In the genomic region with DNA sequence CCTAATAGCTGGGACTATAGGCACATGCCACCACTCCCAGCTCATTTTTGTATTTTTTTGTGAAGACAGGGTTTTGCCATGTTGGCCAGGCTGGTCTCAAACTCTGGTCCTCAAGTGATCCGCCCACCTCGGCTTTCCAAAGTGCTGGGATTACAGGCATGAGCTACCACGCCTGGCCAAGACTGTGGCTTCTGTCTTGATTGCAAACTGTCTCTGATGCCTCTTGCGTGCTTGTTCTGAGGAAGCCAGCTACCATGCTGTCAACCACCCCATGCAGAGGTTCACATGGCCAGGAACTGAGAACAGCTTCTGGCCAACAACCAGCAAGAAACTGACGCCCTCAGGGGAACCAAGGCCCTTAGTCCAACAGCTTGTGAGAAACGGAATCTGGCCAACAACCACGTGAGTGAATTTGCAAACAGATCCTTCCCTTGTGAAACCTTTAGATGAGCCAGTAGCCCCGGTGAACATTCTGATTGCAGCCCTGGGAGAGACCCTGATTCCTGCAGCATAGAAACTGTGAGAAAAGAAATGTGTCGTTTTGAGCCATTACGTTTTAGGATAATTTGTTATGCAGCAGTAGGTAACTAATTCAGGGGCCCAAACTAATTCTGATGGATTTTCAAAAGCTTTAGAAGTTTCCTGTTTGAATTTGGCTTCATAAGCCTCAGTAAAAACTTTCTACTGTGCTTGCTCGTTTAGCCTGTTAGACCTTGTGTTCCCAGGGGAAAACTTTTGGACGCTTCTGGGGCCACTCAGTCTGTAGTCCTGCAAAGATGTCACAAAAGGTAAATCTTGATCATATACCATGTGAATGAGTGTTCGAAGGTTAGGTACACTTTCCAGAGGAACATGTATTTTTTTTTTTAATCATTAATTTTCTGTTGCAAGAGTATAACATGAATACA, we compare ENCODE assay signal across 8 cellular contexts.
DNase-seq lines count a peak whose midpoint lies in the region; ATAC-seq and TF ChIP-seq lines count a peak whose summit lies in the region.

No MANE protein-coding gene starts in this region.

- H3K27ac Mint-ChIP-seq in immature natural killer cell: no peak overlapping the region

- no peak for TF ChIP-seq CTCF in choroid plexus epithelial cell (conservative IDR thresholded peaks at IDR 0.05; ENCODE audit: low read depth, low read length)

- H3K36me3 Mint-ChIP-seq in immature natural killer cell: no peaks in the 10 kb centered on the region

- no peak overlapping the region for H3K4me3 ChIP-seq in choroid plexus epithelial cell (ENCODE audit: low read depth, low read length)

- H3K9me3 Mint-ChIP-seq in immature natural killer cell: no peaks in the 10 kb centered on the region

- ATAC-seq in GM21367 (IDR thresholded peaks at IDR 0.05; ENCODE audit: unreplicated experiment): peak; percentile 90
- ATAC-seq in HG03520 (IDR thresholded peaks at IDR 0.05; ENCODE audit: unreplicated experiment): peak; percentile 82
- ATAC-seq in sciatic nerve: peak; percentile 93

- no peaks in the 10 kb centered on the region for H3K4me1 Mint-ChIP-seq in immature natural killer cell

- no peak overlapping the region for H3K4me3 Mint-ChIP-seq in immature natural killer cell

- H3K27me3 Mint-ChIP-seq in immature natural killer cell (ENCODE audit: low read depth in 3 of 3): peaks cover 0 to 7% (median 2%) of the 10 kb centered on the region in 3 donors

- DNase-seq in Daoy (ENCODE audit: low read depth) (peak; percentile 38), choroid plexus epithelial cell (ENCODE audit: low read depth) (peak; percentile 95), sciatic nerve (ENCODE audit: low spot score) (peak; percentile 72), ecto neural progenitor cell (ENCODE audit: low spot score) (no peak), immature natural killer cell (no peak)
- no peak for DNase-seq in activated CD4-positive, alpha-beta T cell treated with anti-CD3 and anti-CD28 coated beads for 1 hour

- intact Hi-C loops in sciatic nerve (cut with DNase I): no loop called here

Comparison
In these comparisons a context has a peak if more than half of its experiments do, and no peak if none do; other contexts are left out.
1. DNase-seq: peak in Daoy (single experiment), choroid plexus epithelial cell (single experiment) and sciatic nerve (single experiment); none in ecto neural progenitor cell (single experiment), activated CD4-positive, alpha-beta T cell treated with anti-CD3 and anti-CD28 coated beads for 1 hour (single experiment) and immature natural killer cell (0 of 3).
2. Peak in every context shown above with its lines, with median percentiles within 50 percentile points of each other: ATAC-seq.